ENCODE assay signal across 14 cellular contexts in the genomic region with DNA sequence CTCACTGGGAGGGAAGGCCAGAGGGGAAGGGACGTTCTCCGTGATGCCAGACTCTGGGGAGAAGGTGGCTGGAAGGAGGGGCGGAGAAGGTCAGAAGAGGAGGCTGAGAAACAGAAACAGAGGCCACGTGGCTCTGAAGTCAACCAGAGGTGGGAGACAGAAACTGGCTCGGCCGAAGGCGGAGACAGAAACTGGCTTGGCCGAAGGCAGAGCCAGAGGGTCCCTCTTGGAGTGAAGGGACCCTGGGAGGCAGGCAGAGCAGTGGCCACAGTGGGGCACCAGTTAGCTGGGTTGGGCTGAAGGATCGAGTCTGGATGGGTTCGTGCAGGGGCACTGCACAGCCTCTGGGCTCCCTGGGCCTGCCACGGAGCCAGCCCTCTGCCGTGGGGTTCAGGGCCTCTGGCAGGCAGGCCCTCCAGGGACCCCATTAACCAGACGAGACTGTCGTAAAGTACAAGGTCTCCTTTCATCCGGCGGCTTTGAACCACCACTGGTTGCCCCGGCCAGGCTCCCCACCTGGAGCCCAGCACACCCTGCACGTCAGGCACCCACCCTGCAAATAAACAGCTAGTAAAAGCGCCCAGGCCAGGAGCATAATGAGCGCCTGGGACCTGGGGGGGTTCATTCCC.
A peak's percentile ranks its signal among the peaks of the same experiment; 100 is the strongest.
DNase-seq lines count a peak whose midpoint lies in the region; ATAC-seq and TF ChIP-seq lines count a peak whose summit lies in the region.
"Had no signal": no experiment of that assay in that cellular context is flagged by ENCODE, and none has a peak within 500 bp of the region (broad histone marks: within the 10 kb centered on the region; RNA-seq: fewer than 3 reads in every experiment).

No MANE protein-coding gene starts in this region.

- no peak overlapping the region for H3K4me3 Mint-ChIP-seq in HFFc6
- H3K4me3 Mint-ChIP-seq: central memory CD8-positive, alpha-beta T cell had no signal

- no peak overlapping the region for H3K27ac ChIP-seq in colonic mucosa
- H3K27ac ChIP-seq: sigmoid colon had no signal

- H3K27me3 Mint-ChIP-seq in HFFc6 (ENCODE audit: insufficient read depth): peaks cover 22% of the 10 kb centered on the region

- H3K4me3 ChIP-seq in AG10803 (ENCODE audit: low read length) (no peak overlapping the region), colonic mucosa (no peak overlapping the region)
- H3K4me3 ChIP-seq: sigmoid colon had no signal

- H3K27ac Mint-ChIP-seq in HFFc6: no peak overlapping the region

- no peaks in the 10 kb centered on the region for H3K9me3 Mint-ChIP-seq in HFFc6
- H3K9me3 Mint-ChIP-seq: central memory CD8-positive, alpha-beta T cell had no signal

- H3K36me3 Mint-ChIP-seq in HFFc6 (ENCODE audit: low read depth): no peaks in the 10 kb centered on the region

- H3K9ac ChIP-seq in colonic mucosa (ENCODE audit: low read depth in 2 of 2, low read length in 2 of 2): no peak overlapping the region

- H3K9me3 ChIP-seq in colonic mucosa: no peaks in the 10 kb centered on the region
- H3K9me3 ChIP-seq: sigmoid colon had no signal

- no peaks in the 10 kb centered on the region for H3K27me3 ChIP-seq in colonic mucosa
- H3K27me3 ChIP-seq: sigmoid colon had no signal

- TF ChIP-seq CTCF in AG10803 (conservative IDR thresholded peaks at IDR 0.05; ENCODE audit: low read length) (0 out of 2 replicates have a peak, but pooled peaks have one; percentile 19), HFFc6 (IDR thresholded peaks at IDR 0.05) (peak; percentile 35), colonic mucosa (IDR thresholded peaks at IDR 0.05) (no peak), GM10266 (IDR thresholded peaks at IDR 0.05; ENCODE audit: control insufficient read depth, insufficient read depth, low read depth, missing control alignments) (no peak)

- no peak for DNase-seq in AG10803 (ENCODE audit: low read depth)
- no peak for DNase-seq in HFFc6
- peak; percentile 32 for DNase-seq in colonic mucosa
- DNase-seq in mesenteric fat pad (ENCODE audit: low spot score): peak; percentile 51
- no peak for DNase-seq in GM10266 (ENCODE audit: extremely low spot score)
- DNase-seq: activated CD4-positive, alpha-beta T cell treated with anti-CD3 and anti-CD28 coated beads for 4 hours; NCI-H1417 treated with DMSO at 0.1 percent for 48 hours; sigmoid colon; T-helper 1 cell had no signal

- no peaks in the 10 kb centered on the region for H3K36me3 ChIP-seq in colonic mucosa

- intact Hi-C loops in colonic mucosa (cut with DNase I): no loop called here

- peaks cover 7% of the 10 kb centered on the region; the same call in 1 of the 2 replicates for H3K4me1 Mint-ChIP-seq in HFFc6 (ENCODE audit: low read depth)
- H3K4me1 Mint-ChIP-seq: central memory CD8-positive, alpha-beta T cell had no signal

- ATAC-seq in GM21360 (IDR thresholded peaks at IDR 0.05; ENCODE audit: unreplicated experiment): no peak
- ATAC-seq in HG03159 (IDR thresholded peaks at IDR 0.05; ENCODE audit: unreplicated experiment): no peak
- no peak for ATAC-seq in HG03521 (IDR thresholded peaks at IDR 0.05; ENCODE audit: unreplicated experiment)
- ATAC-seq: esophagus mucosa had no signal

- H3K4me1 ChIP-seq in colonic mucosa: no peaks in the 10 kb centered on the region
- H3K4me1 ChIP-seq: sigmoid colon had no signal

Comparison
In these comparisons a context has a peak if more than half of its experiments do, and no peak if none do; other contexts are left out.
1. DNase-seq: peak in colonic mucosa (single experiment) and mesenteric fat pad (single experiment); none in AG10803 (single experiment), HFFc6 (single experiment) and GM10266 (single experiment).
2. CTCF ChIP-seq: peak in AG10803 (single experiment) and HFFc6 (single experiment); none in colonic mucosa (single experiment) and GM10266 (single experiment).